Comparison of ENCODE assay signal across 9 cellular contexts in genomic region chr21:41369915-41370839, GRCh38. TPM values are rescaled to one million over a fixed set of nuclear protein-coding genes. Genes with fewer than 3 reads are reported as not detected.
DNase-seq lines count a peak whose midpoint lies in the region; ATAC-seq, FAIRE-seq and TF ChIP-seq lines count a peak whose summit lies in the region.
"Had no signal": no experiment of that assay in that cellular context is flagged by ENCODE, and none has a peak within 500 bp of the region (broad histone marks: within the 10 kb centered on the region; RNA-seq: fewer than 3 reads in every experiment).

No MANE protein-coding gene starts in this region.

- peak overlapping the region in 1 of 2 donors; percentile 45 for H3K27ac ChIP-seq in coronary artery
- H3K27ac ChIP-seq in psoas muscle, result no peak overlapping the region

- TF ChIP-seq CTCF in GM12864 (IDR thresholded peaks at IDR 0.05; ENCODE audit: low read depth, low read length, missing control alignments), result no peak
- no peak for TF ChIP-seq CTCF in coronary artery (IDR thresholded peaks at IDR 0.05)
- no peak for TF ChIP-seq CTCF in psoas muscle (IDR thresholded peaks at IDR 0.05)

- no peak for FAIRE-seq in RCC 7860 (lab: Jason Lieb, UNC)

- H3K4me3 ChIP-seq in GM12864 (ENCODE audit: low read depth, low read length), result peak overlapping the region; percentile 53
- peak overlapping the region; percentile 62 for H3K4me3 ChIP-seq in coronary artery
- H3K4me3 ChIP-seq in psoas muscle, result peak overlapping the region; percentile 50
- H3K4me3 ChIP-seq: lung had no signal

- no peak for DNase-seq in GM12864 (ENCODE audit: low read depth)
- peak; percentile 1 for DNase-seq in NCI-H774 (lab: John Stamatoyannopoulos, UW)
- DNase-seq in coronary artery (ENCODE audit: low spot score), result no peak
- no peak for DNase-seq in psoas muscle
- DNase-seq in RCC 7860 (ENCODE audit: low spot score), result no peak
- no peak for DNase-seq in LoVo (ENCODE audit: low spot score)
- DNase-seq in DMS53 (lab: John Stamatoyannopoulos, UW), result no peak

- H3K36me3 ChIP-seq in psoas muscle (ENCODE audit: insufficient read depth in 1 of 2, low read depth in 1 of 2), result no peaks in the 10 kb centered on the region

- no peaks in the 10 kb centered on the region for H3K9me3 ChIP-seq in psoas muscle

- intact Hi-C loops in psoas muscle (cut with DNase I), result no loop called here

- no peaks in the 10 kb centered on the region for H3K4me1 ChIP-seq in psoas muscle

- peaks cover 0 to 12% (median 0%) of the 10 kb centered on the region in 3 donors for H3K27me3 ChIP-seq in psoas muscle (ENCODE audit: insufficient read depth in 3 of 3, low read length in 2 of 3)

- ATAC-seq in psoas muscle, result peak in 1 of 4 donors; percentile 59
- ATAC-seq in HG03097 (IDR thresholded peaks at IDR 0.05; ENCODE audit: low FRiP score, unreplicated experiment), result no peak

- 73 to 74% (median 73%) methylated on average over 30 of the region's 30 CpGs for WGBS in psoas muscle, 3 donors

RNA-seq across cellular contexts. Expression of gene MX2, which starts 8.3 kb away (rescaled TPM):
- 1 to 10 TPM; 2.7 to 3.6 (median 3.2) TPM for total RNA-seq in psoas muscle
- polyA plus RNA-seq in psoas muscle, result 1 to 10 TPM; 1.2 to 1.9 (median 1.3) TPM

RNA-seq across cellular contexts. Expression of gene FAM3B, which starts 53.6 kb away (rescaled TPM):
- under 1 TPM in 1 of 4 donors, not detected in 3; 0.26 TPM for total RNA-seq in psoas muscle
- under 1 TPM; 0.10 to 0.21 (median 0.18) TPM for polyA plus RNA-seq in psoas muscle

RNA-seq across cellular contexts. Expression of gene MX1, which starts 55.9 kb away (rescaled TPM):
- 10 to 100 TPM in 1 of 4 donors, 1 to 10 TPM in 3; 3.8 to 14.9 (median 6.2) TPM for total RNA-seq in psoas muscle
- 1 to 10 TPM; 2.2 to 3.7 (median 3.5) TPM for polyA plus RNA-seq in psoas muscle
